10 cellular contexts compared by ENCODE assay signal in genomic region chr4:15906024-15906443, GRCh38.
DNase-seq lines count a peak whose midpoint lies in the region; ATAC-seq and TF ChIP-seq lines count a peak whose summit lies in the region.
"Had no signal": no experiment of that assay in that cellular context is flagged by ENCODE, and none has a peak within 500 bp of the region (broad histone marks: within the 10 kb centered on the region; RNA-seq: fewer than 3 reads in every experiment).

No MANE protein-coding gene starts in this region.

- H3K27ac ChIP-seq in RWPE2 (ENCODE audit: poor library complexity, severe bottlenecking) = peak overlapping the region; percentile 98

- peak; percentile 31 for TF ChIP-seq CTCF in RWPE2 (IDR thresholded peaks at IDR 0.05; ENCODE audit: poor library complexity, severe bottlenecking)

- no peaks in the 10 kb centered on the region for H3K4me1 Mint-ChIP-seq in T-helper 2 cell treated with Interferon-gamma antibody and Interleukin-4, amounts not matched to agents 5 μg/mL and 100 μg/mL, for 36 hours (ENCODE audit: low read depth)
- peaks cover 0 to 4% of the 10 kb centered on the region in 2 donors for H3K4me1 Mint-ChIP-seq in stimulated activated naive B cell treated with anti-CD40 and anti-IgM and Interleukin-4, amounts not matched to agents 10 μg/mL and 1 μg/mL and 100 μg/mL, for 72 hours
- H3K4me1 Mint-ChIP-seq: activated naive CD4-positive, alpha-beta T cell treated with anti-CD3 and anti-CD28 coated beads, Interleukin-2, amount 50 U/mL, for 24 hours had no signal

- H3K9me3 ChIP-seq in RWPE2 (ENCODE audit: severe bottlenecking) = no peaks in the 10 kb centered on the region

- ATAC-seq in RWPE2 (ENCODE audit: low read depth) (peak; percentile 97), GM21526 (IDR thresholded peaks at IDR 0.05; ENCODE audit: low FRiP score, unreplicated experiment) (no peak)
- ATAC-seq in stimulated activated naive B cell treated with anti-CD40 and anti-IgM and Interleukin-4, amounts not matched to agents 10 μg/mL and 1 μg/mL and 100 μg/mL, for 72 hours (replicated peaks) = peak; percentile 89 to 90

- H3K27me3 Mint-ChIP-seq in T-helper 2 cell treated with Interferon-gamma antibody and Interleukin-4, amounts not matched to agents 5 μg/mL and 100 μg/mL, for 36 hours (ENCODE audit: low read depth) = peaks cover 12% of the 10 kb centered on the region
- peaks cover 18 to 19% of the 10 kb centered on the region in 2 donors for H3K27me3 Mint-ChIP-seq in stimulated activated naive B cell treated with anti-CD40 and anti-IgM and Interleukin-4, amounts not matched to agents 10 μg/mL and 1 μg/mL and 100 μg/mL, for 72 hours

- H3K36me3 ChIP-seq in RWPE2 (ENCODE audit: low read depth) = no peaks in the 10 kb centered on the region

- no peak overlapping the region for H3K27ac Mint-ChIP-seq in T-helper 2 cell treated with Interferon-gamma antibody and Interleukin-4, amounts not matched to agents 5 μg/mL and 100 μg/mL, for 36 hours
- H3K27ac Mint-ChIP-seq in stimulated activated naive B cell treated with anti-CD40 and anti-IgM and Interleukin-4, amounts not matched to agents 10 μg/mL and 1 μg/mL and 100 μg/mL, for 72 hours = no peak overlapping the region
- H3K27ac Mint-ChIP-seq: activated naive CD4-positive, alpha-beta T cell treated with anti-CD3 and anti-CD28 coated beads, Interleukin-2, amount 50 U/mL, for 24 hours; immature natural killer cell had no signal

- peaks cover 21% of the 10 kb centered on the region for H3K4me1 ChIP-seq in RWPE2 (ENCODE audit: insufficient read depth, poor library complexity, severe bottlenecking)

- no peak overlapping the region for H3K4me3 Mint-ChIP-seq in T-helper 2 cell treated with Interferon-gamma antibody and Interleukin-4, amounts not matched to agents 5 μg/mL and 100 μg/mL, for 36 hours
- H3K4me3 Mint-ChIP-seq in stimulated activated naive B cell treated with anti-CD40 and anti-IgM and Interleukin-4, amounts not matched to agents 10 μg/mL and 1 μg/mL and 100 μg/mL, for 72 hours = peak overlapping the region in 1 of 2 donors; percentile 17
- H3K4me3 Mint-ChIP-seq: activated naive CD4-positive, alpha-beta T cell treated with anti-CD3 and anti-CD28 coated beads, Interleukin-2, amount 50 U/mL, for 24 hours had no signal

- no peaks in the 10 kb centered on the region for H3K9me3 Mint-ChIP-seq in T-helper 2 cell treated with Interferon-gamma antibody and Interleukin-4, amounts not matched to agents 5 μg/mL and 100 μg/mL, for 36 hours
- H3K9me3 Mint-ChIP-seq in stimulated activated naive B cell treated with anti-CD40 and anti-IgM and Interleukin-4, amounts not matched to agents 10 μg/mL and 1 μg/mL and 100 μg/mL, for 72 hours = peaks cover 0 to 8% of the 10 kb centered on the region in 2 donors
- H3K9me3 Mint-ChIP-seq: activated naive CD4-positive, alpha-beta T cell treated with anti-CD3 and anti-CD28 coated beads, Interleukin-2, amount 50 U/mL, for 24 hours; immature natural killer cell had no signal

- no peaks in the 10 kb centered on the region for H3K27me3 ChIP-seq in RWPE2 (ENCODE audit: insufficient read depth, poor library complexity, severe bottlenecking)

- no peak overlapping the region for H3K4me3 ChIP-seq in RWPE2 (ENCODE audit: severe bottlenecking)

- no peaks in the 10 kb centered on the region for H3K36me3 Mint-ChIP-seq in T-helper 2 cell treated with Interferon-gamma antibody and Interleukin-4, amounts not matched to agents 5 μg/mL and 100 μg/mL, for 36 hours (ENCODE audit: low read depth)
- H3K36me3 Mint-ChIP-seq in stimulated activated naive B cell treated with anti-CD40 and anti-IgM and Interleukin-4, amounts not matched to agents 10 μg/mL and 1 μg/mL and 100 μg/mL, for 72 hours = no peaks in the 10 kb centered on the region

- DNase-seq in T-helper 2 cell treated with Interferon-gamma antibody and Interleukin-4, amounts not matched to agents 5 μg/mL and 100 μg/mL, for 36 hours (ENCODE audit: low spot score) = peak; percentile 15
- DNase-seq in T-helper 2 cell = no peak
- DNase-seq in RWPE2 (ENCODE audit: low spot score) = peak; percentile 97
- DNase-seq in iPS-NIHi11 (ENCODE audit: low spot score) = peak; percentile 69
- peak; percentile 8 for DNase-seq in stimulated activated naive B cell treated with anti-CD40 and anti-IgM and Interleukin-4, amounts not matched to agents 10 μg/mL and 1 μg/mL and 100 μg/mL, for 72 hours
- DNase-seq in DMS114 treated with DMSO at 0.1 percent for 48 hours (lab: John Stamatoyannopoulos, UW; ENCODE audit: unreplicated experiment) = no peak
- no peak for DNase-seq in pons (ENCODE audit: low spot score)
- DNase-seq: immature natural killer cell had no signal

Comparison
In these comparisons a context has a peak if more than half of its experiments do, and no peak if none do; other contexts are left out.
1. DNase-seq: peak in T-helper 2 cell treated with Interferon-gamma antibody and Interleukin-4, amounts not matched to agents 5 μg/mL and 100 μg/mL, for 36 hours (single experiment), RWPE2 (single experiment), iPS-NIHi11 (single experiment) and stimulated activated naive B cell treated with anti-CD40 and anti-IgM and Interleukin-4, amounts not matched to agents 10 μg/mL and 1 μg/mL and 100 μg/mL, for 72 hours (single experiment); none in T-helper 2 cell (0 of 5), DMS114 treated with DMSO at 0.1 percent for 48 hours (single experiment) and pons (single experiment).